In the genomic region with DNA sequence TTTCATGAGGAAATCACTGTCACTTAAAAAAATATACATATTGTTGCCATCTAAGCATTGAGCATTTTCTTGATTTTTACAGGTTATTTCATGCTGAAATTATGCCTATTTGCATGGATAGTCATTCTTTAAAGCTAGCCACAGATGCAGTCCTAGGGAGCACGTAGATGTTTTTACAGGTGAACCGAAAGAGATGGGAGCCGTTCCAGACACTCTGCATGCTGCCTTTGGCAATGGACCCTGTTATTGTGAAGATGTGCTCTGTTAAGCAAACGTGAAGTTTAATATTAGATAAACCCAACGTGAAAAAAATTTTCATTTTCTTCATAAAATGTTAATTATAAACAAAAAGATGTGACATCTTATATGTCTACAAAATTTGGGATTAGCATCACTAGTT, we compare ENCODE assay signal across 25 cellular contexts. TPM values are rescaled to one million over a fixed set of nuclear protein-coding genes. Genes with fewer than 3 reads are reported as not detected.
"Had no signal": no experiment of that assay in that cellular context is flagged by ENCODE, and none has a peak within 500 bp of the region (broad histone marks: within the 10 kb centered on the region; RNA-seq: fewer than 3 reads in every experiment).

No MANE protein-coding gene starts in this region.

- ATAC-seq: body of pancreas; effector memory CD8-positive, alpha-beta T cell; gastroesophageal sphincter; heart left ventricle; left colon; naive thymus-derived CD4-positive, alpha-beta T cell; pancreas; psoas muscle; stimulated activated naive B cell treated with anti-CD40 and anti-IgM and Interleukin-4, amounts not matched to agents 10 μg/mL and 1 μg/mL and 100 μg/mL, for 72 hours had no signal

- DNase-seq: activated CD4-positive, alpha-beta T cell treated with anti-CD3 and anti-CD28 coated beads for 4 hours; activated CD4-positive, alpha-beta T cell treated with anti-CD3 and anti-CD28 coated beads, Interleukin-2, amount 50 U/mL, for 4 hours; activated CD8-positive, alpha-beta memory T cell treated with anti-CD3 and anti-CD28 coated beads, Interleukin-2, amount 50 U/mL, for 4 hours; activated effector memory CD4-positive, alpha-beta T cell treated with anti-CD3 and anti-CD28 coated beads, Interleukin-2, amount 50 U/mL, for 16 hours; activated naive CD4-positive, alpha-beta T cell treated with anti-CD3 and anti-CD28 coated beads for 36 hours; activated naive CD8-positive, alpha-beta T cell treated with anti-CD3 and anti-CD28 coated beads for 36 hours; activated T-cell treated with anti-CD3 and anti-CD28 coated beads, Interleukin-2, amount 50 U/mL, for 1 hour; adrenal gland; aorta; body of pancreas; effector memory CD8-positive, alpha-beta T cell; heart left ventricle; immature natural killer cell; kidney; left colon; midbrain; naive thymus-derived CD4-positive, alpha-beta T cell; pancreas; psoas muscle; stimulated activated CD4-positive, alpha-beta T cell treated with anti-CD3 and anti-CD28 coated beads, Interleukin-2, amount 100 ng/mL, for 24 hours; stimulated activated naive B cell treated with anti-CD40 and anti-IgM and Interleukin-4, amounts not matched to agents 10 μg/mL and 1 μg/mL and 100 μg/mL, for 72 hours; stomach had no signal

RNA-seq across cellular contexts. Expression of a gene that starts 7.1 kb away (rescaled TPM):
- total RNA-seq: activated CD8-positive, alpha-beta memory T cell treated with anti-CD3 and anti-CD28 coated beads for 36 hours; activated naive CD8-positive, alpha-beta T cell treated with anti-CD3 and anti-CD28 coated beads for 36 hours; activated T-helper 1 cell treated with anti-CD3 and anti-CD28 coated beads, Interleukin-12 subunit alpha, Interleukin-12 subunit beta, Interleukin-2, Interleukin-4 antibody, amounts not matched to agents 30 ng/mL and 10 ng/mL and 1 ng/mL, durations not matched to agents 14 hours and 24 hours and 36 hours; naive thymus-derived CD4-positive, alpha-beta T cell had no signal
